17 cellular contexts compared by ENCODE assay signal in the genomic region with DNA sequence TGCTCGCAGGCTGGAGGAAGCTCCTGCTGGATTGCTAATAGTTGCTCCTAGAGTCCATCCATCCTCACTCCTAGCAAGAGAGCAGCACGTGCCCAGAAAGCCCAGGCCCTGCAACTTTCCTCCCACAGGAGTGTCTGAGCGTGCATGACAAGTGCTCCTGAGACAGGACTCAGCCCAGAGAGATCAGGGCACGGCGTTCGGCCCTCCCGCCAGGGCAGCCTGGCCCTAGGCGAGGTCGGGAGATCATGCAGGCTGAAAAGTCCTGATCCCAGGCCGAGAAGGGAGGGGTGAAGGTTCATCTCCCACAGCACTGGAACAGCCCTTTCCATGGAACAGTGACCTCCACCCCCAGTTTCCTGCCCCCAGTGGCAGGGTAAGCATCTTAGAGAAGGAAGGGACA.
"Had no signal": no experiment of that assay in that cellular context is flagged by ENCODE, and none has a peak within 500 bp of the region (broad histone marks: within the 10 kb centered on the region; RNA-seq: fewer than 3 reads in every experiment).

No MANE protein-coding gene starts in this region.

- H3K27ac ChIP-seq: heart left ventricle, neutrophil, suprapubic skin, thyroid gland had no signal

- H3K4me1 Mint-ChIP-seq: naive thymus-derived CD8-positive, alpha-beta T cell had no signal

- H3K36me3 Mint-ChIP-seq: naive thymus-derived CD8-positive, alpha-beta T cell; stimulated activated effector memory CD8-positive, alpha-beta T cell treated with anti-CD3 and anti-CD28 coated beads, Interleukin-12 subunit alpha, Interleukin-12 subunit beta, amount 100 ng/mL, for 72 hours had no signal

- H3K4me1 ChIP-seq: heart left ventricle, suprapubic skin, thyroid gland had no signal

- ATAC-seq: heart left ventricle; left colon; left ventricle myocardium superior; mucosa of descending colon; naive thymus-derived CD8-positive, alpha-beta T cell; stimulated activated effector memory CD8-positive, alpha-beta T cell treated with anti-CD3 and anti-CD28 coated beads, Interleukin-12 subunit alpha, Interleukin-12 subunit beta, amount 100 ng/mL, for 72 hours; stimulated activated naive CD8-positive, alpha-beta T cell treated with anti-CD3 and anti-CD28 coated beads, Interleukin-15, Interleukin-2, amounts not matched to agents 100 U/mL and 50 U/mL, for 24 hours had no signal

- H3K36me3 ChIP-seq: heart left ventricle, neutrophil, right atrium auricular region, suprapubic skin, thyroid gland had no signal

- H3K27ac Mint-ChIP-seq: naive thymus-derived CD8-positive, alpha-beta T cell; stimulated activated effector memory CD8-positive, alpha-beta T cell treated with anti-CD3 and anti-CD28 coated beads, Interleukin-12 subunit alpha, Interleukin-12 subunit beta, amount 100 ng/mL, for 72 hours; type B pancreatic cell had no signal

- H3K27me3 ChIP-seq: heart left ventricle, neutrophil, right atrium auricular region, suprapubic skin, thyroid gland had no signal

- DNase-seq: effector CD4-positive, alpha-beta T cell; heart left ventricle; hippocampal formation; left colon; left ventricle myocardium superior; mucosa of descending colon; naive thymus-derived CD8-positive, alpha-beta T cell; stimulated activated CD4-positive, alpha-beta T cell treated with anti-CD3 and anti-CD28 coated beads, Interleukin-4, amount 100 ng/mL, for 1 hour; stimulated activated CD8-positive, alpha-beta memory T cell treated with anti-CD3 and anti-CD28 coated beads, Interleukin-4, amount 100 ng/mL, for 48 hours; stimulated activated naive CD8-positive, alpha-beta T cell treated with anti-CD3 and anti-CD28 coated beads, Interleukin-15, Interleukin-2, amounts not matched to agents 100 U/mL and 50 U/mL, for 24 hours; thyroid gland had no signal

- H3K9me3 Mint-ChIP-seq: naive thymus-derived CD8-positive, alpha-beta T cell; stimulated activated effector memory CD8-positive, alpha-beta T cell treated with anti-CD3 and anti-CD28 coated beads, Interleukin-12 subunit alpha, Interleukin-12 subunit beta, amount 100 ng/mL, for 72 hours; type B pancreatic cell had no signal

- H3K9me3 ChIP-seq: heart left ventricle, mucosa of descending colon, neutrophil, right atrium auricular region, suprapubic skin, thyroid gland had no signal

- H3K4me3 ChIP-seq: heart left ventricle, mucosa of descending colon, right atrium auricular region, smooth muscle cell, suprapubic skin, thyroid gland had no signal

- H3K4me3 Mint-ChIP-seq: naive thymus-derived CD8-positive, alpha-beta T cell; stimulated activated effector memory CD8-positive, alpha-beta T cell treated with anti-CD3 and anti-CD28 coated beads, Interleukin-12 subunit alpha, Interleukin-12 subunit beta, amount 100 ng/mL, for 72 hours; type B pancreatic cell had no signal
